In genomic region chrX:40984962-40985361, GRCh38 we compare ENCODE assay signal across 8 cellular contexts.
"Had no signal": no experiment of that assay in that cellular context is flagged by ENCODE, and none has a peak within 500 bp of the region (broad histone marks: within the 10 kb centered on the region; RNA-seq: fewer than 3 reads in every experiment).

No MANE protein-coding gene starts in this region.

- H3K9me3 ChIP-seq: HAP-1 had no signal

- DNase-seq: GM23248, GOT3, H7, IMR-90, KBM-7 had no signal

- FAIRE-seq: HTR-8/SVneo had no signal

- H3K4me3 ChIP-seq: GM23248, HAP-1 had no signal

- H3K9ac ChIP-seq: GM23248 had no signal

- H3K36me3 ChIP-seq: HAP-1 had no signal

- H3K27ac ChIP-seq: GM23248 had no signal

- H2AFZ ChIP-seq: GM23248 had no signal

- ATAC-seq: HCT116 had no signal
